Comparison of ENCODE assay signal across 18 cellular contexts in the genomic region with DNA sequence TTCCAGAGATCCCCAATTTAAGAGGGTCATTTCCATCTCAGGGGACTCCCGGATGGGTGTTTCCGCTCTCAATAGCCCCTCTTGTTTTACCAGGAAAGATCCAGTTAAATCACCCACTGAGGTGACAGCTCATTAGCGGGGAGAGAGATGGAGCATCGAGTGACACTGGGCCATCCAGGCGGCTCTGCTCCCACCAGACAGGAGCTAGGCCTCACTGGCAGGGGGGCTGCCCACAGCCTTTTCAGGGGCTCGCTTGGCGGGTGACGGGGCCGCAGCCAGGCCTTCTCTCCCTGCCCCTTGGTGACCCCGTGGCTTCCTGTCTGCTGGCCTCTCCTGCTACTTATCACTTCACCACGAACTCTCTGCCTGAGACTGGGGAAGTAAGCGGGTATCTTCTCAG. TPM values are rescaled to one million over a fixed set of nuclear protein-coding genes. Genes with fewer than 3 reads are reported as not detected.
A peak's percentile ranks its signal among the peaks of the same experiment; 100 is the strongest.
DNase-seq lines count a peak whose midpoint lies in the region; ATAC-seq and TF ChIP-seq lines count a peak whose summit lies in the region.
"Had no signal": no experiment of that assay in that cellular context is flagged by ENCODE, and none has a peak within 500 bp of the region (broad histone marks: within the 10 kb centered on the region; RNA-seq: fewer than 3 reads in every experiment).

No MANE protein-coding gene starts in this region.

- peaks cover 36% of the 10 kb centered on the region for H3K4me1 Mint-ChIP-seq in chondrocyte (ENCODE audit: low read depth)
- H3K4me1 Mint-ChIP-seq in nephron progenitor cell, result peaks cover 61% of the 10 kb centered on the region
- H3K4me1 Mint-ChIP-seq in T-helper 17 cell, result peaks cover 8% of the 10 kb centered on the region

- peak; percentile 24 for DNase-seq in MV-4-11 (lab: John Stamatoyannopoulos, UW)
- no peak for DNase-seq in chondrocyte (ENCODE audit: low spot score)
- DNase-seq in nephron progenitor cell, result peak; percentile 64
- DNase-seq in aorta, result peak; percentile 39 to 67
- no peak for DNase-seq in kidney glomerular epithelial cell (lab: John Stamatoyannopoulos, UW)
- DNase-seq in T-helper 17 cell, result no peak
- DNase-seq in NOMO-1 treated with DMSO at 0.1 percent for 48 hours (lab: John Stamatoyannopoulos, UW; ENCODE audit: unreplicated experiment), result no peak
- DNase-seq: CD4-positive, alpha-beta T cell; NCI-H1417 treated with DMSO at 0.1 percent for 48 hours; NCI-H1930; NCI-H2171; NCI-H446; NCI-H69; NK-92 treated with Interleukin-12 subunit alpha and Interleukin-12 subunit beta, amount 100 ng/mL, for 24 hours; OCI-M1; RPMI8226 had no signal

- H3K27me3 Mint-ChIP-seq in chondrocyte (ENCODE audit: low read depth), result no peaks in the 10 kb centered on the region
- H3K27me3 Mint-ChIP-seq in nephron progenitor cell (ENCODE audit: low read depth, poor library complexity), result no peaks in the 10 kb centered on the region
- no peaks in the 10 kb centered on the region for H3K27me3 Mint-ChIP-seq in T-helper 17 cell
- H3K27me3 Mint-ChIP-seq: CD4-positive, alpha-beta T cell had no signal

- intact Hi-C loops in aorta (cut with DNase I), result loop anchor here (2.0 to 5.0 kb wide), 3 partner anchors 191 to 226 kb away; no protein-coding TSS in a partner anchor

- WGBS in aorta, 2 donors, result 89 to 91% methylated on average over 12 of the region's 12 CpGs

- H3K9me3 ChIP-seq in aorta (ENCODE audit: control insufficient read depth, low read length) (no peaks in the 10 kb centered on the region), T-helper 17 cell (ENCODE audit: control insufficient read depth, low read length, poor library complexity, severe bottlenecking) (no peaks in the 10 kb centered on the region)
- H3K9me3 ChIP-seq: HAP-1 had no signal

- no peak for TF ChIP-seq CTCF in chondrocyte (IDR thresholded peaks at IDR 0.05)
- no peak for TF ChIP-seq CTCF in nephron progenitor cell (IDR thresholded peaks at IDR 0.05)

- ATAC-seq in aorta (ENCODE audit: low FRiP score) (no peak), T-helper 17 cell (no peak)
- ATAC-seq: K562 had no signal

- no peak overlapping the region for H3K27ac ChIP-seq in aorta (ENCODE audit: low read depth in 1 of 2, low read length in 2 of 2)

- no peaks in the 10 kb centered on the region for H3K4me1 ChIP-seq in aorta (ENCODE audit: control insufficient read depth in 1 of 2, insufficient read depth in 2 of 2, low read length in 2 of 2)

- H3K27me3 ChIP-seq in aorta (ENCODE audit: control insufficient read depth in 1 of 2, insufficient read depth in 2 of 2, low read length in 1 of 2), result no peaks in the 10 kb centered on the region

- H3K9me3 Mint-ChIP-seq in chondrocyte (ENCODE audit: low read depth) (no peaks in the 10 kb centered on the region), nephron progenitor cell (no peaks in the 10 kb centered on the region)
- H3K9me3 Mint-ChIP-seq: CD4-positive, alpha-beta T cell had no signal

- H3K27ac Mint-ChIP-seq in chondrocyte (ENCODE audit: unreplicated experiment) (peak overlapping the region; percentile 12), nephron progenitor cell (peak overlapping the region; percentile 89), T-helper 17 cell (no peak overlapping the region)
- H3K27ac Mint-ChIP-seq: CD4-positive, alpha-beta T cell had no signal

- H3K36me3 Mint-ChIP-seq in chondrocyte (ENCODE audit: low read depth), result peaks cover 11% of the 10 kb centered on the region
- H3K36me3 Mint-ChIP-seq in nephron progenitor cell (ENCODE audit: low read depth), result peaks cover 12% of the 10 kb centered on the region
- no peaks in the 10 kb centered on the region for H3K36me3 Mint-ChIP-seq in T-helper 17 cell (ENCODE audit: low read depth)

- no peak overlapping the region for H3K4me3 ChIP-seq in aorta (ENCODE audit: low read length in 2 of 2)
- H3K4me3 ChIP-seq: HAP-1, K562 had no signal

- H3K4me3 Mint-ChIP-seq in chondrocyte (ENCODE audit: unreplicated experiment) (no peak overlapping the region), nephron progenitor cell (peak overlapping the region; percentile 58), T-helper 17 cell (no peak overlapping the region)
- H3K4me3 Mint-ChIP-seq: CD4-positive, alpha-beta T cell had no signal

- H3K36me3 ChIP-seq in aorta (ENCODE audit: control insufficient read depth in 1 of 2, insufficient read depth in 2 of 2, low read length in 1 of 2), result peaks cover 0 to 8% of the 10 kb centered on the region in 2 donors
- H3K36me3 ChIP-seq: HAP-1 had no signal

RNA-seq across cellular contexts. Expression of a gene that starts 26.7 kb away (rescaled TPM):
- total RNA-seq in chondrocyte, result 164 to 184 TPM (median 173 TPM) in 3 replicates
- 10 to 100 TPM; 34.8 to 62.0 TPM for total RNA-seq in aorta
- 10 to 100 TPM; 21.2 to 36.8 TPM for polyA plus RNA-seq in aorta
- total RNA-seq in T-helper 17 cell, result 1 to 10 TPM; 7.7 to 9.2 TPM

RNA-seq across cellular contexts. Expression of a gene that starts 31.4 kb away (rescaled TPM):
- 37.0 to 41.4 TPM (median 38.9 TPM) in 3 replicates for total RNA-seq in chondrocyte
- 10 to 100 TPM; 62.6 to 65.4 TPM for total RNA-seq in aorta
- polyA plus RNA-seq in aorta, result 10 to 100 TPM in 1 of 2 donors, 1 to 10 TPM in 1; 4.8 to 17.9 TPM
- total RNA-seq in T-helper 17 cell, result 10 to 100 TPM; 16.1 to 19.2 TPM

Comparison
In these comparisons a context has a peak if more than half of its experiments do, and no peak if none do; other contexts are left out.
1. DNase-seq: peak in MV-4-11 (single experiment), nephron progenitor cell (single experiment) and aorta (2 of 2); none in chondrocyte (single experiment), kidney glomerular epithelial cell (single experiment), T-helper 17 cell (0 of 3) and NOMO-1 treated with DMSO at 0.1 percent for 48 hours (single experiment).